8 cellular contexts compared by ENCODE assay signal in the genomic region with DNA sequence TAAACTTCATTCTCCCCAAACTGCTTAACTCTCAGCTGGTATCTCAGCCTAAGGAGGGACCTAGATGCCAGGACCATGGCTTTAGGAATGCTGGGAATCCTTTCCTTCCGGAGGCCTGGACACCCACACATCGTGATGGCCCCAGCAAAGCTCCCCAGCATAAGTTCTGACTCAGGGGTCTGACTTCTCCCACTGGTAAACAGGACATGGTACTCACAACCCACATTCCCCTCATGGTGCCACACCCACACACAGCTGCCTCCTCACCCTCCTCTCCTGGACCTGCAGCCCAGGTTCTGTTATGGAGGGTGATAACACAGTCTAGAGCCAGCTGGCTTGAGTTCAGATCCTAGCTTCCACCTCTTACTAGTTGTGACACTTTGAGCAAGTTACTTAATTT. TPM values are rescaled to one million over a fixed set of nuclear protein-coding genes. Genes with fewer than 3 reads are reported as not detected.
DNase-seq lines count a peak whose midpoint lies in the region; ATAC-seq and TF ChIP-seq lines count a peak whose summit lies in the region.

No MANE protein-coding gene starts in this region.

- H3K27ac ChIP-seq in AG04450 (ENCODE audit: low read depth, low read length) (peak overlapping the region; percentile 89), caudate nucleus (ENCODE audit: low read depth, low read length) (peak overlapping the region; percentile 98)

- H3K4me3 Mint-ChIP-seq in natural killer cell treated with Interleukin-12 subunit alpha and Interleukin-12 subunit beta and Interleukin-15 and Interleukin-18, amount 100 ng/mL, for 72 hours: peak overlapping the region; percentile 74

- CTCF ChIA-PET in AG04450 (lab: Charles Lee): interaction anchor here (0.6 to 2.6 kb wide), 9 partner anchors 14 to 174 kb away, joined by 3 to 14 read pairs (median 3); no protein-coding TSS in a partner anchor

- ATAC-seq in natural killer cell treated with Interleukin-12 subunit alpha and Interleukin-12 subunit beta and Interleukin-15 and Interleukin-18, amount 100 ng/mL, for 72 hours: no peak

- TF ChIP-seq CTCF in AG04450 (IDR thresholded peaks at IDR 0.05; ENCODE audit: low read depth, low read length): no peak

- no peaks in the 10 kb centered on the region for H3K27me3 Mint-ChIP-seq in natural killer cell treated with Interleukin-12 subunit alpha and Interleukin-12 subunit beta and Interleukin-15 and Interleukin-18, amount 100 ng/mL, for 72 hours

- no peaks in the 10 kb centered on the region for H3K9me3 Mint-ChIP-seq in natural killer cell treated with Interleukin-12 subunit alpha and Interleukin-12 subunit beta and Interleukin-15 and Interleukin-18, amount 100 ng/mL, for 72 hours

- H3K27ac Mint-ChIP-seq in natural killer cell treated with Interleukin-12 subunit alpha and Interleukin-12 subunit beta and Interleukin-15 and Interleukin-18, amount 100 ng/mL, for 72 hours: peak overlapping the region; percentile 66 to 88

- H3K27me3 ChIP-seq in AG04450 (ENCODE audit: control insufficient read depth, insufficient read depth, low read length): no peaks in the 10 kb centered on the region

- no peaks in the 10 kb centered on the region for H3K36me3 Mint-ChIP-seq in natural killer cell treated with Interleukin-12 subunit alpha and Interleukin-12 subunit beta and Interleukin-15 and Interleukin-18, amount 100 ng/mL, for 72 hours

- POLR2A ChIA-PET in AG04450 (lab: Yijun Ruan, JAX): interaction anchor here (0.6 to 2.0 kb wide), 5 partner anchors 13 to 133 kb away, joined by 3 to 15 read pairs (median 6); a partner anchor contains a TSS

- in situ Hi-C loops in KBM-7 (cut with MboI; ENCODE audit: low pct_unique_long_range_greater_than_20kb, low sequenced_read_pairs): no loop called here

- DNase-seq in AG04450 (ENCODE audit: low read depth, low spot score) (no peak), HUDEP-2 (lab: John Stamatoyannopoulos, UW; ENCODE audit: unreplicated experiment in 76 of 76) (peak in 46 of 76 experiments; percentile 5 to 61 (median 26)), caudate nucleus (lab: John Stamatoyannopoulos, UW) (peak in 3 of 61 donors; percentile 7 to 12 (median 11)), KBM-7 (no peak), CD1c-positive myeloid dendritic cell (ENCODE audit: extremely low spot score) (no peak), hypothalamus (lab: John Stamatoyannopoulos, UW) (no peak)
- DNase-seq in natural killer cell treated with Interleukin-12 subunit alpha and Interleukin-12 subunit beta and Interleukin-15 and Interleukin-18, amount 100 ng/mL, for 72 hours (ENCODE audit: low spot score): no peak
- no peak for DNase-seq in activated CD4-positive, CD25-positive, alpha-beta regulatory T cell (lab: John Stamatoyannopoulos, UW)

- H3K9me3 ChIP-seq in AG04450 (ENCODE audit: control insufficient read depth, insufficient read depth, low read length): peaks cover 7% of the 10 kb centered on the region; the same call in 1 of the 2 replicates

- H3K4me3 ChIP-seq in AG04450 (ENCODE audit: low read depth, low read length): no peak overlapping the region

- peaks cover 21 to 23% of the 10 kb centered on the region in 2 donors for H3K4me1 Mint-ChIP-seq in natural killer cell treated with Interleukin-12 subunit alpha and Interleukin-12 subunit beta and Interleukin-15 and Interleukin-18, amount 100 ng/mL, for 72 hours (ENCODE audit: low read depth in 2 of 2)

RNA-seq across cellular contexts. Expression of a gene that starts 0.7 kb away (rescaled TPM):
- 1.3 and 1.4 TPM in 2 replicates for polyA plus RNA-seq in AG04450 (2011; rRNA removed)
- 0.56 and 0.60 TPM in 2 replicates for polyA minus RNA-seq in AG04450 (2011; rRNA and poly(A)+ RNA removed)
- total RNA-seq in natural killer cell treated with Interleukin-12 subunit alpha and Interleukin-12 subunit beta and Interleukin-15 and Interleukin-18, amount 100 ng/mL, for 72 hours: 1 to 10 TPM; 2.5 to 4.7 TPM

RNA-seq across cellular contexts. Expression of a gene that starts 12.9 kb away (rescaled TPM):
- 2.2 and 3.1 TPM in 2 replicates for polyA plus RNA-seq in AG04450 (2011; rRNA removed)
- polyA minus RNA-seq in AG04450 (2011; rRNA and poly(A)+ RNA removed): 1.4 and 1.8 TPM in 2 replicates
- total RNA-seq in natural killer cell treated with Interleukin-12 subunit alpha and Interleukin-12 subunit beta and Interleukin-15 and Interleukin-18, amount 100 ng/mL, for 72 hours: 10 to 100 TPM in 1 of 2 donors, 1 to 10 TPM in 1; 8.9 to 14.6 TPM

RNA-seq across cellular contexts. Expression of a gene that starts 14.9 kb away (rescaled TPM):
- 202 and 227 TPM in 2 replicates for polyA plus RNA-seq in AG04450 (2011; rRNA removed)
- polyA minus RNA-seq in AG04450 (2011; rRNA and poly(A)+ RNA removed): 185 and 207 TPM in 2 replicates
- 100 to 1,000 TPM; 162 to 217 TPM for total RNA-seq in natural killer cell treated with Interleukin-12 subunit alpha and Interleukin-12 subunit beta and Interleukin-15 and Interleukin-18, amount 100 ng/mL, for 72 hours

RNA-seq across cellular contexts. Expression of a gene that starts 15.2 kb away (rescaled TPM):
- 11.3 and 12.9 TPM in 2 replicates for polyA plus RNA-seq in AG04450 (2011; rRNA removed)
- 14.5 and 15.4 TPM in 2 replicates for polyA minus RNA-seq in AG04450 (2011; rRNA and poly(A)+ RNA removed)
- total RNA-seq in natural killer cell treated with Interleukin-12 subunit alpha and Interleukin-12 subunit beta and Interleukin-15 and Interleukin-18, amount 100 ng/mL, for 72 hours: 10 to 100 TPM; 32.6 to 74.6 TPM

RNA-seq across cellular contexts. Expression of a gene that starts 28.2 kb away (rescaled TPM):
- 50.0 and 68.6 TPM in 2 replicates for polyA plus RNA-seq in AG04450 (2011; rRNA removed)
- polyA minus RNA-seq in AG04450 (2011; rRNA and poly(A)+ RNA removed): 155 and 187 TPM in 2 replicates
- 100 to 1,000 TPM; 106 to 192 TPM for total RNA-seq in natural killer cell treated with Interleukin-12 subunit alpha and Interleukin-12 subunit beta and Interleukin-15 and Interleukin-18, amount 100 ng/mL, for 72 hours

Comparison
In these comparisons a context has a peak if more than half of its experiments do, and no peak if none do; other contexts are left out.
1. DNase-seq: peak in HUDEP-2 (46 of 76); none in AG04450 (single experiment), natural killer cell treated with Interleukin-12 subunit alpha and Interleukin-12 subunit beta and Interleukin-15 and Interleukin-18, amount 100 ng/mL, for 72 hours (single experiment), KBM-7 (single experiment), activated CD4-positive, CD25-positive, alpha-beta regulatory T cell (0 of 4), CD1c-positive myeloid dendritic cell (single experiment) and hypothalamus (0 of 51).